In the genomic region with DNA sequence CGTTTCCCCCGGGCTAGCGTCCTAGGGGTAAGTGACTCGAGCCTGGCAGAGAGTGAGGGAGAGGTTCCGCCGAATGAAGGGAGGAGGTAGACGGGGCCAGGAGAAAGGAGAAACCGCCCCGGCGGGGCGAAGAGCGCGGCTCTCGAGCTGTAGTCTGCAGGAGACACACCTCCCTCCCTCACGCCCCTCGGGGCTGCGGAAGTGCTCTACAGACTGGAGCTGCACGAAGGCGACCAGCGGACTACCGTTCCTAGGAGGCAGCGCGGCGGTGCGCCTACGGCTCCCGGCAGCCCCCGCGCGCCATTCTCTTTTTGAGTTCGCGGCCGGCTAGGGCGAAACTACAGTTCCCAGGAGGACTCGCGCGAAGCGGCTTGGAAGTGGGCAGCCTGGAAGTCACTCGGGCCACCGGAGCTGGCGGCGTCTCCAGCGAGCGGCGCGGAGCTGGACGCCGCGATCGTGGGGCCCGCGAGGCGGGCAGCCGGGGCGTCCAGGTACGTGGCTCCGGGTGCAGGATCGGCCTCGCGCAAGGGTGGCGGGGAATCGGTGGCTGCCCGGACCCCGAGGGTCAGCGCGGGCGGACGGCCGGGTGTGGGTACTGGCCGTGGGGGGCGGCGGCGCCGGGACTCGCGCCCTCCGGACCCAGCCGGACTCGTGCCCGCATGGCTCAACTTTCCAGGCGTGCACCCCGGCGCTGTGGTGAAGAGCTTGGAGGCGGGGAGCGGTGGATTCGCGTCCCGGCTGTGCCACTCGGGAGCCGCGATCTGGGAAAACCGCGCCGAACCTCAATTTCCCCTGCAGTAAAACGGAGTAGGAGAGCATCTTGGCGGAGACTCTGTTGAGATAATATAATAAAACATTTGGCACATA, we compare ENCODE assay signal across 8 cellular contexts. TPM values are rescaled to one million over a fixed set of nuclear protein-coding genes. Genes with fewer than 3 reads are reported as not detected.
A peak's percentile ranks its signal among the peaks of the same experiment; 100 is the strongest.
DNase-seq lines count a peak whose midpoint lies in the region; ATAC-seq, FAIRE-seq and TF ChIP-seq lines count a peak whose summit lies in the region.

A gene with protein sequence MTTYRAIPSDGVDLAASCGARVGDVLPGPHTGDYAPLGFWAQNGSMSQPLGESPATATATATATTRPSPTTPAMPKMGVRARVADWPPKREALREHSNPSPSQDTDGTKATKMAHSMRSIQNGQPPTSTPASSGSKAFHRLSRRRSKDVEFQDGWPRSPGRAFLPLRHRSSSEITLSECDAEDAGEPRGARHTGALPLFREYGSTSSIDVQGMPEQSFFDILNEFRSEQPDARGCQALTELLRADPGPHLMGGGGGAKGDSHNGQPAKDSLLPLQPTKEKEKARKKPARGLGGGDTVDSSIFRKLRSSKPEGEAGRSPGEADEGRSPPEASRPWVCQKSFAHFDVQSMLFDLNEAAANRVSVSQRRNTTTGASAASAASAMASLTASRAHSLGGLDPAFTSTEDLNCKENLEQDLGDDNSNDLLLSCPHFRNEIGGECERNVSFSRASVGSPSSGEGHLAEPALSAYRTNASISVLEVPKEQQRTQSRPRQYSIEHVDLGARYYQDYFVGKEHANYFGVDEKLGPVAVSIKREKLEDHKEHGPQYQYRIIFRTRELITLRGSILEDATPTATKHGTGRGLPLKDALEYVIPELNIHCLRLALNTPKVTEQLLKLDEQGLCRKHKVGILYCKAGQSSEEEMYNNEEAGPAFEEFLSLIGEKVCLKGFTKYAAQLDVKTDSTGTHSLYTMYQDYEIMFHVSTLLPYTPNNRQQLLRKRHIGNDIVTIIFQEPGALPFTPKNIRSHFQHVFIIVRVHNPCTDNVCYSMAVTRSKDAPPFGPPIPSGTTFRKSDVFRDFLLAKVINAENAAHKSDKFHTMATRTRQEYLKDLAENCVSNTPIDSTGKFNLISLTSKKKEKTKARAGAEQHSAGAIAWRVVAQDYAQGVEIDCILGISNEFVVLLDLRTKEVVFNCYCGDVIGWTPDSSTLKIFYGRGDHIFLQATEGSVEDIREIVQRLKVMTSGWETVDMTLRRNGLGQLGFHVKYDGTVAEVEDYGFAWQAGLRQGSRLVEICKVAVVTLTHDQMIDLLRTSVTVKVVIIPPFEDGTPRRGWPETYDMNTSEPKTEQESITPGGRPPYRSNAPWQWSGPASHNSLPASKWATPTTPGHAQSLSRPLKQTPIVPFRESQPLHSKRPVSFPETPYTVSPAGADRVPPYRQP (N-terminal part only) (plus strand): TSS at position 341 of the 867 bp plus-strand sequence. CDS start 174,358 bp downstream, outside the sequence.

- 0% methylated on average over 48 to 96 of the region's 96 CpGs for WGBS in endodermal cell (ENCODE audit: insufficient coverage in 1 of 2, insufficient read length in 1 of 2), 2 experiments

- H3K4me3 Mint-ChIP-seq in activated CD8-positive, alpha-beta memory T cell treated with anti-CD3 and anti-CD28 coated beads, Interleukin-2, amount 10 ng/mL, durations not matched to agents 7 days and 5 days: peak within 1 kb of the TSS; percentile 75
- H3K4me3 Mint-ChIP-seq in endodermal cell: peak within 1 kb of the TSS; percentile 89

- peak; percentile 67 for ATAC-seq in GM21367 (IDR thresholded peaks at IDR 0.05; ENCODE audit: unreplicated experiment)
- peak; percentile 98 for ATAC-seq in activated CD8-positive, alpha-beta memory T cell treated with anti-CD3 and anti-CD28 coated beads, Interleukin-2, amount 10 ng/mL, durations not matched to agents 7 days and 5 days

- DNase-seq in COLO829 (ENCODE audit: low spot score) (peak; percentile 78), HTR-8/SVneo (ENCODE audit: insufficient read length, low spot score) (peak; percentile 92), NOMO-1 treated with dmso at 0.1 percent for 144 hours (lab: John Stamatoyannopoulos, UW; ENCODE audit: unreplicated experiment) (peak; percentile 98), endodermal cell (peak; percentile 99), mesenteric fat pad (ENCODE audit: low spot score) (peak; percentile 97)
- DNase-seq in activated CD8-positive, alpha-beta memory T cell treated with anti-CD3 and anti-CD28 coated beads, Interleukin-2, amount 10 ng/mL, durations not matched to agents 7 days and 5 days: peak; percentile 96
- DNase-seq in stimulated activated CD8-positive, alpha-beta memory T cell treated with anti-CD3 and anti-CD28 coated beads, Interleukin-15, amount 100 ng/mL, for 4 hours (ENCODE audit: low read depth in 2 of 2): peak; percentile 83 to 88

- no peaks in the 10 kb centered on the region for H3K9me3 Mint-ChIP-seq in activated CD8-positive, alpha-beta memory T cell treated with anti-CD3 and anti-CD28 coated beads, Interleukin-2, amount 10 ng/mL, durations not matched to agents 7 days and 5 days (ENCODE audit: low read depth)
- H3K9me3 Mint-ChIP-seq in endodermal cell: no peaks in the 10 kb centered on the region

- peak within 1 kb of the TSS; percentile 55 for H3K27ac ChIP-seq in endodermal cell (ENCODE audit: low read depth, low read length)

- peak within 1 kb of the TSS; percentile 84 for H3K4me3 ChIP-seq in endodermal cell (ENCODE audit: low read length)

- CTCF ChIA-PET in activated CD8-positive, alpha-beta memory T cell treated with anti-CD3 and anti-CD28 coated beads, Interleukin-2, amount 10 ng/mL, durations not matched to agents 7 days and 5 days (lab: Charles Lee): interaction anchor here (0.8 to 2.8 kb wide), 16 partner anchors 9 to 496 kb away, joined by 3 to 18 read pairs (median 4); a partner anchor contains a TSS

- peak within 1 kb of the TSS; percentile 82 for H3K27ac Mint-ChIP-seq in activated CD8-positive, alpha-beta memory T cell treated with anti-CD3 and anti-CD28 coated beads, Interleukin-2, amount 10 ng/mL, durations not matched to agents 7 days and 5 days
- peak within 1 kb of the TSS; percentile 99 for H3K27ac Mint-ChIP-seq in endodermal cell

- H3K36me3 Mint-ChIP-seq in activated CD8-positive, alpha-beta memory T cell treated with anti-CD3 and anti-CD28 coated beads, Interleukin-2, amount 10 ng/mL, durations not matched to agents 7 days and 5 days: no peaks in the 10 kb centered on the region
- peaks cover 5% of the 10 kb centered on the region for H3K36me3 Mint-ChIP-seq in endodermal cell (ENCODE audit: low read depth)

- peaks cover 4% of the 10 kb centered on the region for H3K4me1 ChIP-seq in endodermal cell (ENCODE audit: control insufficient read depth, insufficient read depth, low read length)

- H3K36me3 ChIP-seq in endodermal cell (ENCODE audit: control insufficient read depth, insufficient read depth, low read length): no peaks in the 10 kb centered on the region

- H3K4me1 Mint-ChIP-seq in activated CD8-positive, alpha-beta memory T cell treated with anti-CD3 and anti-CD28 coated beads, Interleukin-2, amount 10 ng/mL, durations not matched to agents 7 days and 5 days: peaks cover 15% of the 10 kb centered on the region
- peaks cover 28% of the 10 kb centered on the region for H3K4me1 Mint-ChIP-seq in endodermal cell

- H3K9me3 ChIP-seq in endodermal cell (ENCODE audit: control insufficient read depth, low read length): no peaks in the 10 kb centered on the region

- FAIRE-seq in HTR-8/SVneo (lab: Jason Lieb, UNC): peak; percentile 91

- no peaks in the 10 kb centered on the region for H3K27me3 ChIP-seq in endodermal cell (ENCODE audit: control insufficient read depth, insufficient read depth, low read length, poor library complexity, severe bottlenecking)

- H3K9ac ChIP-seq in endodermal cell (ENCODE audit: extremely low read depth, low read length, poor library complexity, severe bottlenecking): peak within 1 kb of the TSS; percentile 92

- TF ChIP-seq CTCF in endodermal cell (conservative IDR thresholded peaks at IDR 0.05): no peak

- H3K27me3 Mint-ChIP-seq in activated CD8-positive, alpha-beta memory T cell treated with anti-CD3 and anti-CD28 coated beads, Interleukin-2, amount 10 ng/mL, durations not matched to agents 7 days and 5 days: no peaks in the 10 kb centered on the region
- no peaks in the 10 kb centered on the region for H3K27me3 Mint-ChIP-seq in endodermal cell (ENCODE audit: insufficient read depth)

RNA-seq across cellular contexts. Expression of the gene that starts here (rescaled TPM):
- 10 to 100 TPM; 16.6 to 21.6 TPM for total RNA-seq in activated CD8-positive, alpha-beta memory T cell treated with anti-CD3 and anti-CD28 coated beads, Interleukin-2, amount 10 ng/mL, durations not matched to agents 7 days and 5 days
- total RNA-seq in endodermal cell (10 to 100 TPM; 42.8 to 48.2 TPM), mesenteric fat pad (16.1 TPM)
- polyA plus RNA-seq in endodermal cell (2013, experiment 1 of 2): 11.8 TPM
- 11.8 TPM for polyA plus RNA-seq in endodermal cell (2013, experiment 2 of 2)

Comparison
In these comparisons a context has a peak if more than half of its experiments do, and no peak if none do; other contexts are left out.
1. Peak in every context shown above with its lines: DNase-seq, ATAC-seq, H3K4me3 ChIP-seq and H3K27ac ChIP-seq.